Comparison of ENCODE assay signal across 10 cellular contexts in the genomic region with DNA sequence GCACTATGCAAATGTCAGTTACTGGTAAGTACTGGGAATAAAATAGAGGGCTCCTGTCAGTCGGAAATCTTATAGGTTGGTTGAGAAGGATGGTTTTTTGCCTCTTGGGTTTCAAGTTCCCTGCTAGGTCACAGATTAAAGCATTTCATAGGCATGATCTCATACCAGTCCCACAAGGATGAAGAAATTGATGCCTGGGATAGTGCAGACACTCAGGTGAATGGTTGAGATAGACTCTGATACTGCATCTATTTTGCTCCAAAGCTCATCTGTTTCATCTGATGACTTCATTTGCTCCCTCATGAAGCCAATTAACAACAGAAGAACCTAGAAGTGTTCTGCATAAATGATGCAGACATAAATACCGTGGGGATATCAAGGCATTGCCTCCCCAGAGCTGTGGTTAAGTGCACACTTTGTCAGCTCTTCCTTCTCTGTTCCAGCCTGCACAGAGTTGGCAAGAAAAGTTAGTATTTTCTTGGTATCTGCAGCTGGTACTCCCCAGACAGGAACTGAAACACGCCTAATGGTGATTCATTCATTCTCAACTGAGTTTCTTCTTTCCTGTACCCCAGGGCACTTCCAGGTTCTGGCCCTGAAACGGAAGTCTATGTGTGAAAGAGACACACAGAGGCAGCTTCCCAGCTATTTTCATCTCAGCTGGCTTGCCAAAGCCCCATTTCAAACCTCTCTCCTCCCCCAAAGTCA.
DNase-seq lines count a peak whose midpoint lies in the region; ATAC-seq and TF ChIP-seq lines count a peak whose summit lies in the region.
"Had no signal": no experiment of that assay in that cellular context is flagged by ENCODE, and none has a peak within 500 bp of the region (broad histone marks: within the 10 kb centered on the region; RNA-seq: fewer than 3 reads in every experiment).

No MANE protein-coding gene starts in this region.

- POLR2A ChIA-PET in HEK293T (lab: Yijun Ruan, JAX), result no interaction called here

- no peak overlapping the region for H3K27ac ChIP-seq in foreskin keratinocyte
- H3K27ac ChIP-seq: lower lobe of right lung had no signal

- no peaks in the 10 kb centered on the region for H3K27me3 ChIP-seq in foreskin keratinocyte

- no peak for TF ChIP-seq CTCF in foreskin keratinocyte (conservative IDR thresholded peaks at IDR 0.05)

- ATAC-seq in GM21825 (IDR thresholded peaks at IDR 0.05; ENCODE audit: unreplicated experiment), result peak; percentile 46
- ATAC-seq in foreskin keratinocyte, result peak; percentile 99
- ATAC-seq in GM19351 (IDR thresholded peaks at IDR 0.05; ENCODE audit: unreplicated experiment), result no peak
- ATAC-seq in HG02852 (IDR thresholded peaks at IDR 0.05; ENCODE audit: unreplicated experiment), result no peak

- CTCF ChIA-PET in HEK293T (lab: Yijun Ruan, JAX), result no interaction called here

- peaks cover 26% of the 10 kb centered on the region for H3K4me1 ChIP-seq in foreskin keratinocyte
- H3K4me1 ChIP-seq: lower lobe of right lung had no signal

- DNase-seq in ELR (ENCODE audit: low read depth) (peak; percentile 68), MV-4-11 (lab: John Stamatoyannopoulos, UW) (peak; percentile 97), foreskin keratinocyte (peak; percentile 83 to 92), HEK293T (ENCODE audit: extremely low spot score) (no peak), SHP77 treated with DMSO at 0.1 percent for 48 hours (lab: John Stamatoyannopoulos, UW) (no peak)
- DNase-seq: lower lobe of right lung, NCI-H1105 had no signal

TF ChIP-seq in HEK293T, 16 proteins besides CTCF, POLR2A, EP300 and RAD21:
- TF ChIP-seq FOXA1 (IDR thresholded peaks at IDR 0.05) (no peak), ELF4 (IDR thresholded peaks at IDR 0.05) (no peak), ZNF384 (IDR thresholded peaks at IDR 0.05) (no peak), TARDBP (IDR thresholded peaks at IDR 0.05) (no peak), L3MBTL2 (conservative IDR thresholded peaks at IDR 0.05) (no peak), LEF1 (IDR thresholded peaks at IDR 0.05; ENCODE audit: borderline replicate concordance) (no peak), SUZ12 (IDR thresholded peaks at IDR 0.05) (no peak), SP1 (IDR thresholded peaks at IDR 0.05) (no peak)

Comparison
In these comparisons a context has a peak if more than half of its experiments do, and no peak if none do; other contexts are left out.
1. DNase-seq: peak in ELR (single experiment), MV-4-11 (single experiment) and foreskin keratinocyte (2 of 2); none in HEK293T (single experiment) and SHP77 treated with DMSO at 0.1 percent for 48 hours (single experiment).
2. ATAC-seq: peak in GM21825 (single experiment) and foreskin keratinocyte (single experiment); none in GM19351 (single experiment) and HG02852 (single experiment).